Comparison of ENCODE assay signal across 17 cellular contexts in genomic region chr3:127026661-127027060, GRCh38. TPM values are rescaled to one million over a fixed set of nuclear protein-coding genes. Genes with fewer than 3 reads are reported as not detected.
DNase-seq lines count a peak whose midpoint lies in the region; ATAC-seq and TF ChIP-seq lines count a peak whose summit lies in the region.
"Had no signal": no experiment of that assay in that cellular context is flagged by ENCODE, and none has a peak within 500 bp of the region (broad histone marks: within the 10 kb centered on the region; RNA-seq: fewer than 3 reads in every experiment).

No MANE protein-coding gene starts in this region.

- POLR2A ChIA-PET in MCF 10A (lab: Yijun Ruan, JAX), result no interaction called here

- no peak overlapping the region for H3K27ac ChIP-seq in mammary epithelial cell (ENCODE audit: insufficient read depth, low read depth, low read length)
- H3K27ac ChIP-seq in H9 (ENCODE audit: insufficient read length, low read depth, low read length), result no peak overlapping the region
- no peak overlapping the region for H3K27ac ChIP-seq in adrenal gland
- H3K27ac ChIP-seq: C4-2B had no signal

- no peak overlapping the region for H2BK20ac ChIP-seq in H9 (ENCODE audit: low read depth, low read length, poor library complexity, severe bottlenecking)

- H3K14ac ChIP-seq in H9 (ENCODE audit: insufficient read depth, low read length), result no peak overlapping the region

- H3T11ph ChIP-seq in H9 (ENCODE audit: low read length), result no peak overlapping the region

- no peak overlapping the region for H2BK15ac ChIP-seq in H9 (ENCODE audit: low read depth, low read length)

- H3K27me3 Mint-ChIP-seq in MCF 10A (ENCODE audit: insufficient read depth, unreplicated experiment), result no peaks in the 10 kb centered on the region
- H3K27me3 Mint-ChIP-seq in H9 (ENCODE audit: low read depth), result no peaks in the 10 kb centered on the region
- peaks cover 2% of the 10 kb centered on the region for H3K27me3 Mint-ChIP-seq in glutamatergic neuron (ENCODE audit: unreplicated experiment)
- H3K27me3 Mint-ChIP-seq: CD4-positive, alpha-beta T cell; IgD-negative memory B cell had no signal

- WGBS in mammary epithelial cell (ENCODE audit: low coverage, missing lambda C conversion rate), result 86% methylated on average over 4 of the region's 7 CpGs
- no CpG with 5 or more reads among the region's 7 CpGs for WGBS in H9 (ENCODE audit: extremely low coverage, insufficient read length, low lambda C conversion rate)
- WGBS in adrenal gland, 4 donors, result 86 to 94% (median 91%) methylated on average over 4 to 7 of the region's 7 CpGs

- H3K4me1 ChIP-seq in mammary epithelial cell (ENCODE audit: insufficient read depth, low read length), result no peaks in the 10 kb centered on the region
- H3K4me1 ChIP-seq in H9 (ENCODE audit: insufficient read depth, low read length), result no peaks in the 10 kb centered on the region
- H3K4me1 ChIP-seq in adrenal gland (replicated peaks in 1 of 2), result no peaks in the 10 kb centered on the region
- H3K4me1 ChIP-seq: BE2C had no signal

- TF ChIP-seq CTCF in MCF 10A (IDR thresholded peaks at IDR 0.05; ENCODE audit: unreplicated experiment), result no peak
- no peak for TF ChIP-seq CTCF in mammary epithelial cell (conservative IDR thresholded peaks at IDR 0.05 in 1 of 2, IDR thresholded peaks at IDR 0.05 in 1 of 2; ENCODE audit: extremely low read depth in 1 of 2, insufficient read depth in 1 of 2, low read depth in 1 of 2, low read length in 2 of 2)
- TF ChIP-seq CTCF in H9 (conservative IDR thresholded peaks at IDR 0.05), result no peak
- no peak for TF ChIP-seq CTCF in glutamatergic neuron (IDR thresholded peaks at IDR 0.05; ENCODE audit: partially characterized antibody, unreplicated experiment)
- TF ChIP-seq CTCF in adrenal gland (IDR thresholded peaks at IDR 0.05), result no peak

- H3K9ac ChIP-seq in mammary epithelial cell (ENCODE audit: insufficient read depth, low read length) (no peak overlapping the region), H9 (ENCODE audit: extremely low read depth, insufficient read length, low read length) (no peak overlapping the region)

- H3K79me1 ChIP-seq in H9 (ENCODE audit: insufficient read depth, low read depth, low read length, poor library complexity, severe bottlenecking), result no peaks in the 10 kb centered on the region

- BruUV-seq in MCF 10A (replicated peaks; lab: Mats Ljungman, UMichigan) (no TSS peak), mammary epithelial cell (replicated peaks; lab: Mats Ljungman, UMichigan) (no TSS peak)

- H3K4ac ChIP-seq in H9 (ENCODE audit: low read depth, low read length), result no peak overlapping the region

- H3K9me3 Mint-ChIP-seq in MCF 10A (ENCODE audit: unreplicated experiment), result no peaks in the 10 kb centered on the region
- H3K9me3 Mint-ChIP-seq in H9, result no peaks in the 10 kb centered on the region
- peaks cover 5% of the 10 kb centered on the region for H3K9me3 Mint-ChIP-seq in glutamatergic neuron (ENCODE audit: unreplicated experiment)
- H3K9me3 Mint-ChIP-seq: CD4-positive, alpha-beta T cell; IgD-negative memory B cell had no signal

- H2AFZ ChIP-seq in mammary epithelial cell (ENCODE audit: low read depth, low read length) (no peak overlapping the region), H9 (ENCODE audit: low read length) (no peak overlapping the region)

- dilution Hi-C loops in mammary epithelial cell (cut with HindIII; ENCODE audit: low sequenced_read_pairs), result no loop called here

- in situ Hi-C loops in mammary epithelial cell (cut with MboI; ENCODE audit: low sequenced_read_pairs in 2 of 2), result no loop called here

- H3K23ac ChIP-seq in H9 (ENCODE audit: insufficient read length, low read depth, low read length), result no peak overlapping the region

- no peak overlapping the region for H2BK120ac ChIP-seq in H9 (ENCODE audit: low read depth, low read length, poor library complexity, severe bottlenecking)

- H3K36me3 ChIP-seq in mammary epithelial cell (ENCODE audit: insufficient read depth, low read length), result peaks cover 23% of the 10 kb centered on the region
- peaks cover 0 to 54% of the 10 kb centered on the region in 2 donors for H3K36me3 ChIP-seq in adrenal gland (replicated peaks in 1 of 2)

- H3K18ac ChIP-seq in H9 (ENCODE audit: insufficient read length, low read depth, low read length), result no peak overlapping the region

- no peak overlapping the region for H3K4me2 ChIP-seq in mammary epithelial cell (ENCODE audit: insufficient read depth, low read depth, low read length)
- H3K4me2 ChIP-seq in H9 (ENCODE audit: insufficient read depth, insufficient read length, low read length), result no peak overlapping the region

- ATAC-seq in GM21786 (IDR thresholded peaks at IDR 0.05; ENCODE audit: unreplicated experiment), result no peak
- ATAC-seq: HepG2 had no signal

- H3K4me3 ChIP-seq in mammary epithelial cell (replicated peaks in 1 of 3; ENCODE audit: insufficient read depth in 1 of 3, low read depth in 2 of 3, low read length in 3 of 3) (no peak overlapping the region), adrenal gland (no peak overlapping the region)

- no peaks in the 10 kb centered on the region for H3K27me3 ChIP-seq in mammary epithelial cell (ENCODE audit: insufficient read depth, low read length)
- H3K27me3 ChIP-seq in H9 (ENCODE audit: insufficient read depth, low read length), result no peaks in the 10 kb centered on the region
- no peaks in the 10 kb centered on the region for H3K27me3 ChIP-seq in adrenal gland
- H3K27me3 ChIP-seq: BE2C had no signal

- H4K20me1 ChIP-seq in mammary epithelial cell (ENCODE audit: insufficient read depth, low read length) (no peaks in the 10 kb centered on the region), H9 (ENCODE audit: control insufficient read depth, insufficient read depth, insufficient read length) (no peaks in the 10 kb centered on the region)

- no peak overlapping the region for H2BK5ac ChIP-seq in H9 (ENCODE audit: insufficient read length, low read length)

- no peak overlapping the region for H3K56ac ChIP-seq in H9 (ENCODE audit: insufficient read length, low read depth, low read length)

- intact Hi-C loops in MCF 10A (cut with micrococcal nuclease), result no loop called here
- intact Hi-C loops in mammary epithelial cell (cut with micrococcal nuclease), result no loop called here
- intact Hi-C loops in adrenal gland (cut with DNase I), result no loop called here

- TF ChIP-seq POLR2A in adrenal gland (IDR thresholded peaks at IDR 0.05), result no peak

- H4K5ac ChIP-seq in H9 (ENCODE audit: insufficient read length, low read depth, low read length), result no peak overlapping the region

- H3K4me3 Mint-ChIP-seq in MCF 10A (ENCODE audit: unreplicated experiment) (no peak overlapping the region), H9 (no peak overlapping the region), glutamatergic neuron (ENCODE audit: unreplicated experiment) (no peak overlapping the region)
- H3K4me3 Mint-ChIP-seq: CD4-positive, alpha-beta T cell; IgD-negative memory B cell had no signal

- H3K36me3 Mint-ChIP-seq in MCF 10A (ENCODE audit: insufficient read depth, unreplicated experiment) (peaks cover 19% of the 10 kb centered on the region), H9 (ENCODE audit: insufficient read depth in 1 of 3, low read depth in 3 of 3) (peaks cover 12 to 47% (median 41%) of the 10 kb centered on the region in 3 experiments; a peak in 6 of 7 replicates), glutamatergic neuron (ENCODE audit: unreplicated experiment) (no peaks in the 10 kb centered on the region)

- no peak overlapping the region for H2AK5ac ChIP-seq in H9 (ENCODE audit: insufficient read length, low read length)

- no peak overlapping the region for H4K91ac ChIP-seq in H9 (ENCODE audit: insufficient read length, low read depth, low read length)

- H3K79me2 ChIP-seq in mammary epithelial cell (ENCODE audit: insufficient read depth, low read length), result peaks cover 21% of the 10 kb centered on the region
- no peaks in the 10 kb centered on the region for H3K79me2 ChIP-seq in H9 (ENCODE audit: insufficient read depth, low read length)

- no peaks in the 10 kb centered on the region for H3K9me3 ChIP-seq in mammary epithelial cell (replicated peaks; ENCODE audit: insufficient read depth, low read length)
- H3K9me3 ChIP-seq in H9 (ENCODE audit: control insufficient read depth, low read depth, low read length), result no peaks in the 10 kb centered on the region
- H3K9me3 ChIP-seq in adrenal gland (replicated peaks in 1 of 3), result no peaks in the 10 kb centered on the region
- H3K9me3 ChIP-seq: BE2C had no signal

- H4K8ac ChIP-seq in H9 (replicated peaks; ENCODE audit: insufficient read length, low read depth, low read length), result no peak overlapping the region

- H2BK12ac ChIP-seq in H9 (ENCODE audit: insufficient read length, low read depth, low read length), result no peak overlapping the region

- no peaks in the 10 kb centered on the region for H3K23me2 ChIP-seq in H9 (ENCODE audit: insufficient read length, low read depth, low read length, poor library complexity, severe bottlenecking)

- peak overlapping the region; percentile 73 for H3K27ac Mint-ChIP-seq in MCF 10A (ENCODE audit: low read depth, unreplicated experiment)
- peak overlapping the region in 2 of 3 experiments; percentile 52 to 68; a peak in 3 of 7 replicates for H3K27ac Mint-ChIP-seq in H9
- H3K27ac Mint-ChIP-seq in glutamatergic neuron (ENCODE audit: unreplicated experiment), result peak overlapping the region; percentile 44
- H3K27ac Mint-ChIP-seq: CD4-positive, alpha-beta T cell; IgD-negative memory B cell had no signal

- DNase-seq in MCF 10A (ENCODE audit: unreplicated experiment) (no peak), mammary epithelial cell (no peak), H9 (no peak), glutamatergic neuron (no peak), AG20443 (ENCODE audit: low spot score) (no peak), adrenal gland (no peak)
- DNase-seq: BE2C; CD4-positive, alpha-beta T cell; DMS153; DMS79; GDM1; GOT3; H7 had no signal

- H3K4me1 Mint-ChIP-seq in MCF 10A (ENCODE audit: insufficient read depth, unreplicated experiment) (no peaks in the 10 kb centered on the region), H9 (no peaks in the 10 kb centered on the region), glutamatergic neuron (ENCODE audit: low read depth, unreplicated experiment) (no peaks in the 10 kb centered on the region)
- H3K4me1 Mint-ChIP-seq: IgD-negative memory B cell had no signal

- CTCF ChIA-PET in MCF 10A (lab: Yijun Ruan, JAX), result no interaction called here
- CTCF ChIA-PET in mammary epithelial cell (lab: Charles Lee; ENCODE audit: low non-redundant PET), result no interaction called here

RNA-seq across cellular contexts. Expression of gene PLXNA1, which starts 43.7 kb away (rescaled TPM):
- total RNA-seq in MCF 10A (2022), result 42.1 and 48.4 TPM in 2 replicates
- total RNA-seq in mammary epithelial cell, result 100 to 1,000 TPM; 104 to 156 TPM
- 82.4 TPM for polyA plus RNA-seq in mammary epithelial cell
- 125 TPM for polyA minus RNA-seq in mammary epithelial cell
- total RNA-seq in H9 (2021), result 39.6 and 42.1 TPM in 2 replicates
- 110 TPM for total RNA-seq in glutamatergic neuron (ENCODE audit: unreplicated experiment)
- total RNA-seq in adrenal gland, result 10 to 100 TPM; 17.9 to 28.4 (median 21.7) TPM
- polyA plus RNA-seq in adrenal gland, result 10 to 100 TPM; 10.3 to 29.9 (median 15.1) TPM
